In genomic region chr3:179071569-179072397, GRCh38 we compare ENCODE assay signal across 8 cellular contexts. TPM values are rescaled to one million over a fixed set of nuclear protein-coding genes. Genes with fewer than 3 reads are reported as not detected.
A peak's percentile ranks its signal among the peaks of the same experiment; 100 is the strongest.
DNase-seq lines count a peak whose midpoint lies in the region; ATAC-seq and TF ChIP-seq lines count a peak whose summit lies in the region.

Gene ZMAT3, minus strand, starts transcription at chr3:179071809. Its CDS starts 4,057 bp downstream, at chr3:179067752.

- TF ChIP-seq CTCF in lower lobe of right lung (IDR thresholded peaks at IDR 0.05) = no peak

- peak within 1 kb of the TSS; percentile 74 for H3K27ac ChIP-seq in duodenal mucosa (ENCODE audit: low read depth, low read length)
- H3K27ac ChIP-seq in lower lobe of right lung = peak within 1 kb of the TSS; percentile 93

- H3K4me1 ChIP-seq in duodenal mucosa (ENCODE audit: control insufficient read depth in 1 of 2, insufficient read depth in 2 of 2, low read length in 2 of 2) (peaks cover 5 to 7% of the 10 kb centered on the region in 2 donors), lower lobe of right lung (peaks cover 8% of the 10 kb centered on the region)

- intact Hi-C loops in lower lobe of right lung (cut with DNase I) = no loop called here

- peak within 1 kb of the TSS; percentile 46 to 81 for H3K9ac ChIP-seq in duodenal mucosa (ENCODE audit: low read depth in 1 of 2, low read length in 2 of 2)

- ATAC-seq in GM19351 (IDR thresholded peaks at IDR 0.05; ENCODE audit: unreplicated experiment) (peak; percentile 65), HG03520 (IDR thresholded peaks at IDR 0.05; ENCODE audit: unreplicated experiment) (peak; percentile 50), lower lobe of right lung (peak; percentile 97 to 99)

- DNase-seq in C1 segment of cervical spinal cord (lab: John Stamatoyannopoulos, UW) (peak; percentile 10 to 92 (median 80)), NCI-H748 (lab: John Stamatoyannopoulos, UW; ENCODE audit: unreplicated experiment) (peak; percentile 76), lower lobe of right lung (peak; percentile 91)
- DNase-seq in activated CD4-positive, alpha-beta T cell treated with anti-CD3 and anti-CD28 coated beads, Interleukin-2, amount 50 U/mL, for 48 hours = peak; percentile 83 to 87
- peak; percentile 76 to 84 (median 79) for DNase-seq in stimulated activated CD4-positive, alpha-beta T cell treated with anti-CD3 and anti-CD28 coated beads, TNF-alpha, amount 100 ng/mL, for 24 hours (ENCODE audit: low read depth in 3 of 3)

- H3K27me3 ChIP-seq in duodenal mucosa (ENCODE audit: control insufficient read depth in 1 of 2, insufficient read depth in 2 of 2, low read length in 2 of 2) (no peaks in the 10 kb centered on the region), lower lobe of right lung (ENCODE audit: low read depth) (no peaks in the 10 kb centered on the region)

- H3K36me3 ChIP-seq in duodenal mucosa (ENCODE audit: control insufficient read depth in 1 of 2, insufficient read depth in 2 of 2, low read length in 2 of 2) (peaks cover 6 to 7% of the 10 kb centered on the region in 2 donors), lower lobe of right lung (peaks cover 7% of the 10 kb centered on the region)

- peak within 1 kb of the TSS; percentile 84 to 97 for H3K4me3 ChIP-seq in duodenal mucosa (ENCODE audit: low read depth in 1 of 2, low read length in 2 of 2)
- H3K4me3 ChIP-seq in lower lobe of right lung = peak within 1 kb of the TSS; percentile 86

- H3K9me3 ChIP-seq in duodenal mucosa (ENCODE audit: control insufficient read depth in 1 of 2, low read length in 2 of 2) = no peaks in the 10 kb centered on the region
- no peaks in the 10 kb centered on the region for H3K9me3 ChIP-seq in lower lobe of right lung

RNA-seq across cellular contexts. Expression of gene ZMAT3, which starts in this region (rescaled TPM):
- total RNA-seq in lower lobe of right lung = 20.6 TPM

Comparison
In these comparisons a context has a peak if more than half of its experiments do, and no peak if none do; other contexts are left out.
1. Peak in every context shown above with its lines: DNase-seq, ATAC-seq, H3K4me3 ChIP-seq and H3K27ac ChIP-seq.